Comparison of ENCODE assay signal across 15 cellular contexts in genomic region chr11:44015624-44016007, GRCh38. TPM values are rescaled to one million over a fixed set of nuclear protein-coding genes. Genes with fewer than 3 reads are reported as not detected.
"Had no signal": no experiment of that assay in that cellular context is flagged by ENCODE, and none has a peak within 500 bp of the region (broad histone marks: within the 10 kb centered on the region; RNA-seq: fewer than 3 reads in every experiment).

No MANE protein-coding gene starts in this region.

- H3K9me3 ChIP-seq: pancreas had no signal

- ATAC-seq: naive thymus-derived CD4-positive, alpha-beta T cell; stimulated activated naive B cell treated with anti-CD40 and anti-IgM and Interleukin-4, amounts not matched to agents 10 μg/mL and 1 μg/mL and 100 μg/mL, for 72 hours; WTC11 had no signal

- H3K36me3 ChIP-seq: pancreas had no signal

- H3K27me3 ChIP-seq: pancreas had no signal

- H3K4me1 ChIP-seq: foreskin keratinocyte had no signal

- H3K4me3 ChIP-seq: pancreas had no signal

- H3K27ac ChIP-seq: foreskin keratinocyte, pancreas had no signal

- DNase-seq: activated CD4-positive, alpha-beta memory T cell treated with anti-CD3 and anti-CD28 coated beads, Interleukin-2, amount 10 ng/mL, durations not matched to agents 7 days and 5 days; activated CD4-positive, alpha-beta T cell treated with anti-CD3 and anti-CD28 coated beads for 4 hours; activated CD8-positive, alpha-beta memory T cell treated with anti-CD3 and anti-CD28 coated beads, Interleukin-2, amount 50 U/mL, for 4 hours; activated gamma-delta T cell treated with Interleukin-2 at 50 U/mL for 16 hours; naive thymus-derived CD4-positive, alpha-beta T cell; pancreas; stimulated activated CD4-positive, alpha-beta T cell treated with anti-CD3 and anti-CD28 coated beads, Interleukin-4, amount 100 ng/mL, for 1 hour; stimulated activated naive B cell treated with anti-CD40 and anti-IgM and Interleukin-4, amounts not matched to agents 10 μg/mL and 1 μg/mL and 100 μg/mL, for 72 hours; trophoblast cell had no signal

RNA-seq across cellular contexts. Expression of gene ACCSL, which starts 32.2 kb away (rescaled TPM):
- total RNA-seq: activated CD4-positive, alpha-beta memory T cell treated with anti-CD3 and anti-CD28 coated beads, Interleukin-2, amount 10 ng/mL, durations not matched to agents 7 days and 5 days; bronchial epithelial cell; foreskin keratinocyte; left cardiac atrium; lung microvascular endothelial cell; naive thymus-derived CD4-positive, alpha-beta T cell; pancreas; T-helper 2 cell treated with Interferon-gamma antibody and Interleukin-4, amounts not matched to agents 100 ng/mL and 5 ng/mL, for 36 hours; WTC11 had no signal
- polyA plus RNA-seq: foreskin keratinocyte; naive thymus-derived CD4-positive, alpha-beta T cell; pancreas had no signal
